In genomic region chr15:60359738-60360137, GRCh38 we compare ENCODE assay signal across 8 cellular contexts. TPM values are rescaled to one million over a fixed set of nuclear protein-coding genes. Genes with fewer than 3 reads are reported as not detected.
A peak's percentile ranks its signal among the peaks of the same experiment; 100 is the strongest.
DNase-seq lines count a peak whose midpoint lies in the region; ATAC-seq, FAIRE-seq and TF ChIP-seq lines count a peak whose summit lies in the region.
"Not testable (repeated sequence)": the region's sequence is repeated elsewhere in the genome, so short reads cannot be mapped to it uniquely, and the experiment has no call there.

No MANE protein-coding gene starts in this region.

- intact Hi-C loops in endothelial cell of umbilical vein (cut with micrococcal nuclease) (loop anchor here (1.0 to 5.0 kb wide), 5 partner anchors 15 to 162 kb away; partner anchors contain the start of gene ANXA2), HepG2 (cut with micrococcal nuclease; ENCODE audit: unreplicated experiment) (loop anchor here (1.0 to 5.0 kb wide), 4 partner anchors 34 to 161 kb away; no protein-coding TSS in a partner anchor)

- H3K27me3 ChIP-seq in endothelial cell of umbilical vein (ENCODE audit: control insufficient read depth in 2 of 2, insufficient read depth in 2 of 2, low read length in 2 of 2); HepG2 (ENCODE audit: control insufficient read depth in 1 of 2, insufficient read depth in 2 of 2, low read length in 2 of 2): not testable (repeated sequence)

- in situ Hi-C loops in HepG2 (cut with HindIII; ENCODE audit: extremely low pct_ligation_motif_present, low pct_unique_long_range_greater_than_20kb) = loop anchor here (5.0 kb wide), 1 partner anchor 83 kb away; no protein-coding TSS in a partner anchor

- H3K4me2 ChIP-seq in endothelial cell of umbilical vein (ENCODE audit: insufficient read depth, low read length); HepG2 (ENCODE audit: low read depth, low read length): not testable (repeated sequence)

- peak; percentile 83 for TF ChIP-seq RAD21 in HepG2 (CRISPR knock-in tag; IDR thresholded peaks at IDR 0.05)

- TF ChIP-seq CTCF in AG10803 (conservative IDR thresholded peaks at IDR 0.05; ENCODE audit: low read length) = peak; percentile 72
- TF ChIP-seq CTCF in endothelial cell of umbilical vein (IDR thresholded peaks at IDR 0.05; ENCODE audit: extremely low read depth in 1 of 2, insufficient read depth in 1 of 2, low read depth in 1 of 2, low read length in 2 of 2) = peak; percentile 58 to 69
- TF ChIP-seq CTCF in HepG2 (CRISPR knock-in tag; IDR thresholded peaks at IDR 0.05) = peak; percentile 86

- not testable (repeated sequence) for H3K4me3 ChIP-seq in AG10803 (ENCODE audit: low read length); endothelial cell of umbilical vein (replicated peaks in 1 of 3; ENCODE audit: insufficient read depth in 1 of 3, low read depth in 1 of 3, low read length in 3 of 3); HepG2 (replicated peaks in 1 of 3; ENCODE audit: insufficient read depth in 1 of 3, low read depth in 2 of 3, low read length in 3 of 3)

- peaks cover 88% of the 10 kb centered on the region for H3K79me2 ChIP-seq in endothelial cell of umbilical vein (ENCODE audit: control insufficient read depth, insufficient read depth, low read length)
- not testable (repeated sequence) for H3K79me2 ChIP-seq in HepG2 (ENCODE audit: insufficient read depth, low read length)

- H3K36me3 ChIP-seq in endothelial cell of umbilical vein (ENCODE audit: control insufficient read depth in 2 of 2, extremely low read depth in 1 of 2, insufficient read depth in 2 of 2, low read length in 2 of 2) (peaks cover 44 to 73% of the 10 kb centered on the region in 2 experiments), HepG2 (replicated peaks in 1 of 2; ENCODE audit: control insufficient read depth in 1 of 2, insufficient read depth in 2 of 2, low read length in 2 of 2) (peaks cover 31 to 91% of the 10 kb centered on the region in 2 experiments)

- not testable (repeated sequence) for H3K9ac ChIP-seq in endothelial cell of umbilical vein (replicated peaks; ENCODE audit: extremely low read depth, insufficient read depth, low read length); HepG2 (ENCODE audit: insufficient read depth, low read depth, low read length)

- dilution Hi-C loops in endothelial cell of umbilical vein (cut with MboI; ENCODE audit: extremely low pct_ligation_motif_present, low sequenced_read_pairs) = not testable (repeated sequence)

- TF ChIP-seq EP300 in HepG2 (IDR thresholded peaks at IDR 0.05; ENCODE audit: low read depth in 2 of 2, low read length in 2 of 2); HepG2 (CRISPR knock-in tag; IDR thresholded peaks at IDR 0.05; ENCODE audit: borderline replicate concordance): not testable (repeated sequence)

- not testable (repeated sequence) for H3K9me1 ChIP-seq in endothelial cell of umbilical vein (replicated peaks; ENCODE audit: control insufficient read depth, extremely low read depth, insufficient read depth, low read length)

- BruUV-seq in endothelial cell of umbilical vein (replicated peaks; lab: Mats Ljungman, UMichigan); HepG2 (replicated peaks; lab: Mats Ljungman, UMichigan): not testable (repeated sequence)

- H3K4me1 ChIP-seq in endothelial cell of umbilical vein (ENCODE audit: control insufficient read depth, extremely low read depth, insufficient read depth, low read length) = peaks cover 42% of the 10 kb centered on the region
- H3K4me1 ChIP-seq in HepG2 (ENCODE audit: insufficient read depth, low read length) = not testable (repeated sequence)

- H3K27ac ChIP-seq in endothelial cell of umbilical vein (ENCODE audit: insufficient read depth, low read depth, low read length) = peak overlapping the region; percentile 38
- H3K27ac ChIP-seq in HepG2 (ENCODE audit: extremely low read length, insufficient read depth, low read length) = not testable (repeated sequence)

- peak; percentile 83 for FAIRE-seq in GM19239 (lab: Jason Lieb, UNC)
- not testable (repeated sequence) for FAIRE-seq in endothelial cell of umbilical vein (lab: Jason Lieb, UNC)
- peak; percentile 84 for FAIRE-seq in HepG2 (lab: Jason Lieb, UNC)

- POLR2A ChIA-PET in endothelial cell of umbilical vein (lab: Charles Lee) (interaction anchor here (1.6 kb wide), 1 partner anchor 15 kb away, joined by 4 read pairs; no protein-coding TSS in a partner anchor), HepG2 (lab: Yijun Ruan, JAX) (interaction anchor here (1.1 kb wide), 1 partner anchor 15 kb away, joined by 6 read pairs; no protein-coding TSS in a partner anchor)

- not testable (repeated sequence) for H3K9me3 ChIP-seq in endothelial cell of umbilical vein (replicated peaks; ENCODE audit: control insufficient read depth, insufficient read depth, low read length); HepG2 (ENCODE audit: low read length)

- not testable (repeated sequence) for H2AFZ ChIP-seq in endothelial cell of umbilical vein (ENCODE audit: low read depth, low read length); HepG2 (ENCODE audit: low read length)

- 90% methylated on average over 10 of the region's 10 CpGs for WGBS in HepG2 (ENCODE audit: low lambda C conversion rate)

- not testable (repeated sequence) for H4K20me1 ChIP-seq in endothelial cell of umbilical vein (replicated peaks; ENCODE audit: control insufficient read depth, extremely low read depth, insufficient read depth, low read length); HepG2 (ENCODE audit: insufficient read depth, low read length)

- CTCF ChIA-PET in endothelial cell of umbilical vein (lab: Charles Lee) = interaction anchor here (0.7 to 7.3 kb wide), 21 partner anchors 9 to 669 kb away, joined by 3 to 84 read pairs (median 4); no protein-coding TSS in a partner anchor
- CTCF ChIA-PET in HepG2 (lab: Yijun Ruan, JAX; ENCODE audit: low intra/inter-chr PET ratio, low total read pairs) = interaction anchor here (0.7 to 2.5 kb wide), 5 partner anchors 82 to 161 kb away, joined by 3 to 34 read pairs (median 4); no protein-coding TSS in a partner anchor

- peak; percentile 70 for ATAC-seq in HepG2

- DNase-seq in AG10803 (ENCODE audit: low read depth) (peak; percentile 61), GM19239 (ENCODE audit: insufficient read length, low spot score) (peak; percentile 38), NCI-H187 treated with DMSO at 0.1 percent for 48 hours (lab: John Stamatoyannopoulos, UW) (peak; percentile 18), SK-N-DZ (ENCODE audit: low spot score) (peak; percentile 67), activated T-helper 1 cell treated with Interleukin-2 at 50 U/mL for 16 hours (ENCODE audit: low read depth) (peak; percentile 3), endothelial cell of umbilical vein (ENCODE audit: low read depth, low spot score) (peak; percentile 68), HepG2 (ENCODE audit: low spot score) (peak; percentile 62)
- peak in 2 of 3 donors; percentile 11 to 49 for DNase-seq in stimulated activated CD4-positive, alpha-beta T cell treated with anti-CD3 and anti-CD28 coated beads, Interleukin-12 subunit alpha, Interleukin-12 subunit beta, amount 100 ng/mL, for 48 hours (ENCODE audit: low read depth in 2 of 3, low spot score in 1 of 3)

- not testable (repeated sequence) for TF ChIP-seq POLR2A in endothelial cell of umbilical vein (IDR thresholded peaks at IDR 0.05; ENCODE audit: low read depth, low read length); HepG2 (IDR thresholded peaks at IDR 0.05; ENCODE audit: insufficient read depth in 1 of 2, low read depth in 2 of 2, low read length in 2 of 2)

TF ChIP-seq in HepG2, 621 proteins besides CTCF, POLR2A, EP300 and RAD21 (continues in another document):
- TF ChIP-seq SMC3 (IDR thresholded peaks at IDR 0.05; ENCODE audit: low read length) (peak; percentile 91), STAG1 (CRISPR knock-in tag; IDR thresholded peaks at IDR 0.05) (peak; percentile 92)

RNA-seq across cellular contexts. Expression of gene ANXA2, which starts 38.0 kb away (rescaled TPM):
- polyA plus RNA-seq in SK-N-DZ (2014; cell fraction: cytosol; rRNA removed) = 41.3 and 47.6 TPM in 2 replicates
- polyA plus RNA-seq in SK-N-DZ (2014; cell fraction: nucleus; rRNA removed) = 24.6 and 24.8 TPM in 2 replicates
- 2,636 and 2,725 TPM in 2 replicates for total RNA-seq in endothelial cell of umbilical vein
- polyA plus RNA-seq in endothelial cell of umbilical vein = 2,745 and 3,299 TPM in 2 replicates
- polyA plus RNA-seq in endothelial cell of umbilical vein (2011; cell fraction: cytosol; rRNA removed) = 4,765 and 4,884 TPM in 2 replicates
- 2,911 and 3,170 TPM in 2 replicates for polyA plus RNA-seq in endothelial cell of umbilical vein (2011; cell fraction: nucleus; rRNA removed)
- polyA plus RNA-seq in endothelial cell of umbilical vein (2012) = 3,482 and 4,382 TPM in 2 replicates
- polyA minus RNA-seq in endothelial cell of umbilical vein = 3,299 and 3,540 TPM in 2 replicates
- 533 TPM for polyA minus RNA-seq in endothelial cell of umbilical vein (2011; cell fraction: cytosol; rRNA and poly(A)+ RNA removed)
- polyA minus RNA-seq in endothelial cell of umbilical vein (2011; cell fraction: nucleus; rRNA and poly(A)+ RNA removed) = 990 and 1,101 TPM in 2 replicates
- total RNA-seq in HepG2 (2016; rRNA removed; fragmentation: Illumina TruSeq; extraction: Trizol) = 196 and 233 TPM in 2 replicates
- total RNA-seq in HepG2 (2016; cell fraction: cytosol; rRNA removed; fragmentation: Illumina TruSeq; extraction: Trizol; ENCODE audit: low read depth) = 267 and 332 TPM in 2 replicates
- total RNA-seq in HepG2 (2016; cell fraction: insoluble cytoplasmic fraction; rRNA removed; fragmentation: Illumina TruSeq; extraction: Trizol) = 199 and 222 TPM in 2 replicates
- 458 TPM in 2 replicates for total RNA-seq in HepG2 (2016; cell fraction: membrane; rRNA removed; fragmentation: Illumina TruSeq; extraction: Trizol)
- total RNA-seq in HepG2 (2016; cell fraction: nucleus; rRNA removed; fragmentation: Illumina TruSeq; extraction: Trizol) = 71.2 and 77.0 TPM in 2 replicates
- 530 and 613 TPM in 2 replicates for polyA plus RNA-seq in HepG2 (2011; rRNA removed)
- 1,111 and 1,129 TPM in 2 replicates for polyA plus RNA-seq in HepG2 (2011; cell fraction: cytosol; rRNA removed)
- 334 and 382 TPM in 2 replicates for polyA plus RNA-seq in HepG2 (2011; cell fraction: nucleus; rRNA removed)
- 408 and 609 TPM in 2 replicates for polyA plus RNA-seq in HepG2 (2012)
- 359 and 376 TPM in 2 replicates for polyA plus RNA-seq in HepG2 (2016; cell fraction: cytosol; fragmentation: Illumina TruSeq; extraction: Trizol; ENCODE audit: low read depth)
- polyA plus RNA-seq in HepG2 (2016; cell fraction: insoluble cytoplasmic fraction; fragmentation: Illumina TruSeq; extraction: Trizol; ENCODE audit: low read depth) = 206 and 224 TPM in 2 replicates
- 410 and 414 TPM in 2 replicates for polyA plus RNA-seq in HepG2 (2016; cell fraction: membrane; fragmentation: Illumina TruSeq; extraction: Trizol; ENCODE audit: low read depth)
- 104 and 114 TPM in 2 replicates for polyA plus RNA-seq in HepG2 (2016; cell fraction: nucleus; fragmentation: Illumina TruSeq; extraction: Trizol; ENCODE audit: insufficient read depth, low read depth)
- polyA minus RNA-seq in HepG2 (2011; rRNA and poly(A)+ RNA removed; ENCODE audit: low replicate concordance) = 575 and 2,115 TPM in 2 replicates
- polyA minus RNA-seq in HepG2 (2011; cell fraction: cytosol; rRNA and poly(A)+ RNA removed) = 200 and 206 TPM in 2 replicates
- polyA minus RNA-seq in HepG2 (2011; cell fraction: nucleus; rRNA and poly(A)+ RNA removed) = 181 and 211 TPM in 2 replicates

Comparison
In these comparisons a context has a peak if more than half of its experiments do, and no peak if none do; other contexts are left out.
1. DNase-seq: peak in every context shown above with its lines; median percentile 68 in endothelial cell of umbilical vein; 67 in SK-N-DZ; 62 in HepG2; 61 in AG10803; 38 in GM19239; 30 in stimulated activated CD4-positive, alpha-beta T cell treated with anti-CD3 and anti-CD28 coated beads, Interleukin-12 subunit alpha, Interleukin-12 subunit beta, amount 100 ng/mL, for 48 hours; 18 in NCI-H187 treated with DMSO at 0.1 percent for 48 hours; 3 in activated T-helper 1 cell treated with Interleukin-2 at 50 U/mL for 16 hours.